In the genomic region with DNA sequence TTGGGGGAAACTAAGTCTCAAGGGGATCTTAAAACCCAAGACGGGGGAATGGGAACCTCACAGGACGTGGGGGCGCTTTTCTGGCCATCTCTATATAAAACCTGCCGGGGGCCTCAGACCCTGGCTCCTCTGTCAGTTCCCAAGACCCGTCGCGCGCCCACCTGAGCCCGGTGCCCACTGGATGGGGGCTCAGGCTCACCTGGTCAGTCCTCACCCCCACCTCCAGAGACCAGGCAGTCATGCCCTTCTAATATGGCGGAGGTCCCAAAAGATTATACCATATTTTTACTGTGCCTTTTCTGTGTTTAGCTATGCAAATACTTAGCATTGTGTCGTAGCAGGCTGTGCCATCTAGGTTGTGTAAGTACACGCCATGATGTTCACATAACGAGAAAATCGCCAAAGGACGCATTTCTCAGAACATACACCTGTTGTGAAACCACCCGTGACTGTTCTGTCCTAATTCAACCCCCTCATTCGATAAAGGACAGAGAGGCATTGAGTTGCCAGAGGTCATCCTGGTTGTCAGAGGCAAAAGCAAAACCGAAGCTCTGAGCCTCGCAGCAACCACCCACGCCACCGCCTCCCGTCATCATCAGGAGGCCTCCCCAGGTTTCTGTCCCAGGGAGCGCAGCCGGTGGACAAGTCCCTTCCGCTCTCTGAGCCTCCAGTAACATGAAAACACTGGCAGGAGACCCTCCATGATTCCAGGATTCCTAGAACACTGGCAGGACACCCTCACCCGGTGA, we compare ENCODE assay signal across 10 cellular contexts. TPM values are rescaled to one million over a fixed set of nuclear protein-coding genes. Genes with fewer than 3 reads are reported as not detected.
DNase-seq lines count a peak whose midpoint lies in the region; ATAC-seq and TF ChIP-seq lines count a peak whose summit lies in the region.
"Had no signal": no experiment of that assay in that cellular context is flagged by ENCODE, and none has a peak within 500 bp of the region (broad histone marks: within the 10 kb centered on the region; RNA-seq: fewer than 3 reads in every experiment).

No MANE protein-coding gene starts in this region.

- no peaks in the 10 kb centered on the region for H3K27me3 ChIP-seq in Caco-2 (replicated peaks; ENCODE audit: control insufficient read depth, insufficient read depth, low read length)
- H3K27me3 ChIP-seq in Loucy (ENCODE audit: insufficient read depth, low read length, poor library complexity, severe bottlenecking): no peaks in the 10 kb centered on the region
- no peaks in the 10 kb centered on the region for H3K27me3 ChIP-seq in prostate gland (replicated peaks; ENCODE audit: insufficient read depth)
- H3K27me3 ChIP-seq: body of pancreas had no signal

- H3K27me3 Mint-ChIP-seq in Caco-2 (ENCODE audit: insufficient read depth, unreplicated experiment): no peaks in the 10 kb centered on the region

- CTCF ChIA-PET in Caco-2 (lab: Charles Lee): interaction anchor here (0.8 to 2.3 kb wide), 13 partner anchors 10 to 527 kb away, joined by 3 to 68 read pairs (median 6); partner anchors contain the start of gene CHST15

- H2AFZ ChIP-seq in Loucy (ENCODE audit: low read length): peak overlapping the region; percentile 98

- DNase-seq in Caco-2 (peak in 1 of 2 experiments; percentile 12), epithelial cell of proximal tubule (ENCODE audit: low read depth) (no peak), prostate gland (ENCODE audit: low spot score) (no peak), HPDE6-E6E7 (ENCODE audit: extremely low spot score) (no peak), NCI-H1105 (lab: John Stamatoyannopoulos, UW) (no peak), RPMI8226 (no peak)
- DNase-seq: NCI-H187 treated with DMSO at 0.1 percent for 48 hours had no signal

- peak overlapping the region; percentile 46 for H3K4me3 Mint-ChIP-seq in Caco-2 (ENCODE audit: unreplicated experiment)

- no peak for TF ChIP-seq CTCF in Caco-2 (IDR thresholded peaks at IDR 0.05; ENCODE audit: insufficient read depth in 1 of 2, low read depth in 1 of 2, low read length in 1 of 2, severe bottlenecking in 1 of 2, unreplicated experiment in 1 of 2)
- TF ChIP-seq CTCF in Loucy (conservative IDR thresholded peaks at IDR 0.05; ENCODE audit: low read length): no peak
- TF ChIP-seq CTCF in epithelial cell of proximal tubule (conservative IDR thresholded peaks at IDR 0.05; ENCODE audit: low read depth, low read length): no peak
- no peak for TF ChIP-seq CTCF in prostate gland (IDR thresholded peaks at IDR 0.05)

- no peaks in the 10 kb centered on the region for H3K9me2 ChIP-seq in Loucy (replicated peaks; ENCODE audit: low read depth, low read length)

- H3K4me2 ChIP-seq in Loucy (ENCODE audit: low read depth, low read length, poor library complexity, severe bottlenecking): peak overlapping the region; percentile 62

- no peaks in the 10 kb centered on the region for H4K20me1 ChIP-seq in Loucy (ENCODE audit: insufficient read depth, low read length, poor library complexity, severe bottlenecking)

- H3K36me3 ChIP-seq in Caco-2 (ENCODE audit: control insufficient read depth, insufficient read depth, low read length): no peaks in the 10 kb centered on the region; the same call in 1 of the 2 replicates
- H3K36me3 ChIP-seq in Loucy (ENCODE audit: insufficient read depth, low read length): no peaks in the 10 kb centered on the region
- H3K36me3 ChIP-seq in prostate gland: no peaks in the 10 kb centered on the region

- H3K4me1 Mint-ChIP-seq in Caco-2 (ENCODE audit: low read depth, unreplicated experiment): peaks cover 6% of the 10 kb centered on the region

- H3K9me3 Mint-ChIP-seq in Caco-2 (ENCODE audit: unreplicated experiment): no peaks in the 10 kb centered on the region

- POLR2A ChIA-PET in Caco-2 (lab: Charles Lee): interaction anchor here (0.9 kb wide), 1 partner anchor 395 kb away, joined by 5 read pairs; no protein-coding TSS in a partner anchor

- peaks cover 11% of the 10 kb centered on the region for H3K4me1 ChIP-seq in Caco-2
- H3K4me1 ChIP-seq in Loucy (ENCODE audit: insufficient read depth, low read length, poor library complexity, severe bottlenecking): no peaks in the 10 kb centered on the region
- H3K4me1 ChIP-seq in prostate gland (replicated peaks): no peaks in the 10 kb centered on the region

- no peak overlapping the region for H3K27ac ChIP-seq in prostate gland
- H3K27ac ChIP-seq: body of pancreas had no signal

- BruUV-seq in Caco-2 (replicated peaks; lab: Mats Ljungman, UMichigan): no TSS peak

- H3K4me3 ChIP-seq in Caco-2 (ENCODE audit: low read depth, low read length): peak overlapping the region; percentile 37
- H3K4me3 ChIP-seq in Loucy (ENCODE audit: low read length, poor library complexity, severe bottlenecking): peak overlapping the region; percentile 55
- H3K4me3 ChIP-seq in epithelial cell of proximal tubule (ENCODE audit: low read depth, low read length): peak overlapping the region; percentile 14
- H3K4me3 ChIP-seq in prostate gland: peak overlapping the region; percentile 36 to 37
- H3K4me3 ChIP-seq: body of pancreas had no signal

- no peak for ATAC-seq in GM21529 (IDR thresholded peaks at IDR 0.05; ENCODE audit: unreplicated experiment)

- no peaks in the 10 kb centered on the region for H3F3A ChIP-seq in Loucy (ENCODE audit: low read depth)

- no peak for TF ChIP-seq POLR2A in prostate gland (IDR thresholded peaks at IDR 0.05)

- intact Hi-C loops in Caco-2 (cut with micrococcal nuclease; ENCODE audit: unreplicated experiment): loop anchor here (1.0 to 5.0 kb wide), 2 partner anchors 112 to 395 kb away; no protein-coding TSS in a partner anchor
- intact Hi-C loops in prostate gland (cut with DNase I): loop anchor here (1.0 to 10.0 kb wide), 3 partner anchors 295 to 807 kb away; partner anchors contain the start of gene CHST15

- H3K9me3 ChIP-seq in Caco-2: peaks cover 4% of the 10 kb centered on the region; the same call in 1 of the 2 replicates
- H3K9me3 ChIP-seq in Loucy (ENCODE audit: insufficient read depth, low read depth, low read length): no peaks in the 10 kb centered on the region
- no peaks in the 10 kb centered on the region for H3K9me3 ChIP-seq in prostate gland
- H3K9me3 ChIP-seq: body of pancreas had no signal

- H3K27ac Mint-ChIP-seq in Caco-2 (ENCODE audit: unreplicated experiment): no peak overlapping the region

- 71% methylated on average over 26 of the region's 26 CpGs for WGBS in prostate gland

- peak overlapping the region; percentile 43 for H3K9ac ChIP-seq in Loucy (ENCODE audit: low read depth, low read length, poor library complexity, severe bottlenecking)

- peaks cover 2% of the 10 kb centered on the region for H3K36me3 Mint-ChIP-seq in Caco-2 (ENCODE audit: insufficient read depth, unreplicated experiment)

- no peaks in the 10 kb centered on the region for H3K79me2 ChIP-seq in Loucy (ENCODE audit: insufficient read depth, low read length)

RNA-seq across cellular contexts. Expression of gene OAT, which starts 28.9 kb away (rescaled TPM):
- total RNA-seq in Caco-2 (2022): 312 and 316 TPM in 2 replicates
- total RNA-seq in epithelial cell of proximal tubule: 50.9 and 85.7 TPM in 2 replicates
- 100 to 1,000 TPM in 1 of 2 donors, 10 to 100 TPM in 1; 86.3 to 139 TPM for total RNA-seq in prostate gland
